In genomic region chr13:29954082-29955043, GRCh38 we compare ENCODE assay signal across 1 cellular context.
TF ChIP-seq lines count a peak whose summit lies in the region.

No MANE protein-coding gene starts in this region.

TF ChIP-seq in HepG2, 621 proteins besides CTCF, POLR2A, EP300 and RAD21 (continued from another document):
- TF ChIP-seq U2AF1 (optimal IDR thresholded peaks at IDR 0.05; ENCODE audit: low read depth, low read length) (no peak), GFI1 (CRISPR knock-in tag; IDR thresholded peaks at IDR 0.05; ENCODE audit: borderline replicate concordance) (peak; percentile 57; the same call in 1 of the 2 replicates), ZBED4 (CRISPR knock-in tag; IDR thresholded peaks at IDR 0.05; ENCODE audit: borderline replicate concordance) (no peak), ZNF431 (CRISPR knock-in tag; IDR thresholded peaks at IDR 0.05; ENCODE audit: borderline replicate concordance, low read depth) (no peak), ZHX2 (IDR thresholded peaks at IDR 0.05; ENCODE audit: low read depth) (no peak), ZHX2 (CRISPR knock-in tag; IDR thresholded peaks at IDR 0.05; ENCODE audit: borderline replicate concordance) (no peak), THRA (CRISPR knock-in tag; IDR thresholded peaks at IDR 0.05; ENCODE audit: borderline replicate concordance) (no peak), MTF2 (CRISPR knock-in tag; IDR thresholded peaks at IDR 0.05; ENCODE audit: borderline replicate concordance) (no peak), ZNF879 (CRISPR knock-in tag; IDR thresholded peaks at IDR 0.05) (no peak), ATF5 (CRISPR knock-in tag; IDR thresholded peaks at IDR 0.05; ENCODE audit: low read depth) (no peak), MED13 (CRISPR knock-in tag; IDR thresholded peaks at IDR 0.05) (no peak), TBP (CRISPR knock-in tag; IDR thresholded peaks at IDR 0.05) (no peak), CEBPB (IDR thresholded peaks at IDR 0.05; ENCODE audit: borderline replicate concordance, low read depth, low read length) (peak; percentile 43; the same call in 1 of the 2 replicates), IRX3 (CRISPR knock-in tag; IDR thresholded peaks at IDR 0.05; ENCODE audit: borderline replicate concordance, low read depth) (no peak), GMEB1 (CRISPR knock-in tag; IDR thresholded peaks at IDR 0.05; ENCODE audit: borderline replicate concordance) (no peak), ARNT (IDR thresholded peaks at IDR 0.05) (no peak), THAP7 (CRISPR knock-in tag; IDR thresholded peaks at IDR 0.05) (no peak), HIVEP1 (CRISPR knock-in tag; IDR thresholded peaks at IDR 0.05) (no peak), HNF4A (CRISPR knock-in tag; IDR thresholded peaks at IDR 0.05) (peak; percentile 45; the same call in 1 of the 2 replicates), YEATS4 (CRISPR knock-in tag; IDR thresholded peaks at IDR 0.05; ENCODE audit: borderline replicate concordance) (no peak), CEBPG (CRISPR knock-in tag; IDR thresholded peaks at IDR 0.05) (peak; percentile 34; the same call in 1 of the 2 replicates), CCAR2 (optimal IDR thresholded peaks at IDR 0.05; ENCODE audit: low read depth, low read length) (no peak), HES4 (CRISPR knock-in tag; IDR thresholded peaks at IDR 0.05; ENCODE audit: borderline replicate concordance) (no peak), SUZ12 (IDR thresholded peaks at IDR 0.05; ENCODE audit: low read depth, low read length) (no peak), SMARCC2 (IDR thresholded peaks at IDR 0.05) (no peak), ZNF550 (CRISPR knock-in tag; IDR thresholded peaks at IDR 0.05; ENCODE audit: borderline replicate concordance) (no peak), PHF8 (CRISPR knock-in tag; IDR thresholded peaks at IDR 0.05) (no peak), NFKB2 (CRISPR knock-in tag; IDR thresholded peaks at IDR 0.05; ENCODE audit: borderline replicate concordance) (no peak), ZNF775 (CRISPR knock-in tag; IDR thresholded peaks at IDR 0.05; ENCODE audit: borderline replicate concordance) (no peak), ZNF280B (CRISPR knock-in tag; IDR thresholded peaks at IDR 0.05; ENCODE audit: borderline replicate concordance) (no peak), MAFG (CRISPR knock-in tag; IDR thresholded peaks at IDR 0.05) (no peak), ATF4 (CRISPR knock-in tag; IDR thresholded peaks at IDR 0.05) (peak in 1 of 2 experiments; percentile 64; a peak in 2 of 4 replicates), ELK4 (CRISPR knock-in tag; IDR thresholded peaks at IDR 0.05; ENCODE audit: borderline replicate concordance) (no peak), ZNF670 (CRISPR knock-in tag; IDR thresholded peaks at IDR 0.05; ENCODE audit: borderline replicate concordance) (no peak)
